ENCODE assay signal across 11 cellular contexts in genomic region chr22:42388130-42388797, GRCh38. TPM values are rescaled to one million over a fixed set of nuclear protein-coding genes. Genes with fewer than 3 reads are reported as not detected.
DNase-seq lines count a peak whose midpoint lies in the region; ATAC-seq, FAIRE-seq and TF ChIP-seq lines count a peak whose summit lies in the region.
"Had no signal": no experiment of that assay in that cellular context is flagged by ENCODE, and none has a peak within 500 bp of the region (broad histone marks: within the 10 kb centered on the region; RNA-seq: fewer than 3 reads in every experiment).

No MANE protein-coding gene starts in this region.

- H2AFZ ChIP-seq in PC-9, result no peak overlapping the region

- TF ChIP-seq POLR2A in GM12892 (IDR thresholded peaks at IDR 0.05; ENCODE audit: low read depth, low read length) (no peak), stomach (IDR thresholded peaks at IDR 0.05) (no peak)

- no peaks in the 10 kb centered on the region for H3K36me3 ChIP-seq in PC-9 (ENCODE audit: low read depth)
- H3K36me3 ChIP-seq in stomach, result peaks cover 0 to 7% (median 0%) of the 10 kb centered on the region in 4 donors

- H3K27me3 ChIP-seq in PC-9 (ENCODE audit: insufficient read depth, low read depth) (no peaks in the 10 kb centered on the region), stomach (no peaks in the 10 kb centered on the region)

- no peaks in the 10 kb centered on the region for H3K4me1 ChIP-seq in PC-9 (replicated peaks; ENCODE audit: insufficient read depth)
- no peaks in the 10 kb centered on the region for H3K4me1 ChIP-seq in stomach
- H3K4me1 ChIP-seq: Caco-2, heart right ventricle had no signal

- no peak overlapping the region for H3K27ac ChIP-seq in PC-9
- no peak overlapping the region for H3K27ac ChIP-seq in stomach
- H3K27ac ChIP-seq: heart right ventricle had no signal

- BruUV-seq in PC-9 (replicated peaks; lab: Mats Ljungman, UMichigan), result no TSS peak

- DNase-seq in DMS79 (lab: John Stamatoyannopoulos, UW), result peak; percentile 87
- peak; percentile 96 for DNase-seq in NCI-H1694 (lab: John Stamatoyannopoulos, UW)
- DNase-seq in PC-9, result peak; percentile 15 to 48
- DNase-seq in inferior parietal cortex (ENCODE audit: extremely low spot score), result peak; percentile 56
- no peak for DNase-seq in GM12892 (ENCODE audit: insufficient read length)
- DNase-seq in stomach, result no peak
- no peak for DNase-seq in kidney glomerular epithelial cell (lab: John Stamatoyannopoulos, UW)
- DNase-seq: activated CD4-positive, alpha-beta memory T cell treated with anti-CD3 and anti-CD28 coated beads, Interleukin-2, amount 10 ng/mL, durations not matched to agents 7 days and 5 days; Caco-2; heart right ventricle had no signal

- intact Hi-C loops in PC-9 (cut with micrococcal nuclease; ENCODE audit: unreplicated experiment), result no loop called here
- intact Hi-C loops in stomach (cut with DNase I; ENCODE audit: low total_unique reads), result no loop called here

- CTCF ChIA-PET in PC-9 (lab: Charles Lee), result no interaction called here

- H3K9me3 ChIP-seq in PC-9 (ENCODE audit: insufficient read depth, low read depth), result no peaks in the 10 kb centered on the region
- H3K9me3 ChIP-seq in stomach, result no peaks in the 10 kb centered on the region
- H3K9me3 ChIP-seq: Caco-2, heart right ventricle had no signal

- 69 to 78% (median 74%) methylated on average over 15 of the region's 15 CpGs for WGBS in stomach, 5 donors

- no peaks in the 10 kb centered on the region for H3F3A ChIP-seq in PC-9 (ENCODE audit: insufficient read depth, low read depth)

- no peak for FAIRE-seq in GM12892 (lab: Jason Lieb, UNC)

- H3K4me3 ChIP-seq in PC-9, result no peak overlapping the region
- H3K4me3 ChIP-seq in stomach, result no peak overlapping the region
- H3K4me3 ChIP-seq: heart right ventricle had no signal

- H3K79me2 ChIP-seq in PC-9 (ENCODE audit: low read depth), result no peaks in the 10 kb centered on the region

- no peaks in the 10 kb centered on the region for H4K20me1 ChIP-seq in PC-9 (ENCODE audit: insufficient read depth)

- H3K4me2 ChIP-seq in PC-9, result no peak overlapping the region

- POLR2A ChIA-PET in PC-9 (lab: Charles Lee; ENCODE audit: unreplicated experiment), result no interaction called here

- TF ChIP-seq CTCF in PC-9 (conservative IDR thresholded peaks at IDR 0.05), result no peak
- no peak for TF ChIP-seq CTCF in stomach (IDR thresholded peaks at IDR 0.05)

- no peak for ATAC-seq in GM21723 (IDR thresholded peaks at IDR 0.05; ENCODE audit: unreplicated experiment)

- no peaks in the 10 kb centered on the region for H3K9me2 ChIP-seq in PC-9 (ENCODE audit: insufficient read depth)

- TF ChIP-seq EP300 in stomach (IDR thresholded peaks at IDR 0.05), result no peak

RNA-seq across cellular contexts. Expression of gene NFAM1, which starts 43.9 kb away (rescaled TPM):
- total RNA-seq in PC-9 (2021) (not detected in 2 replicates), stomach (10 to 100 TPM in 1 of 5 donors, 1 to 10 TPM in 3, under 1 TPM in 1; 0.45 to 18.1 (median 2.8) TPM)
- polyA plus RNA-seq in GM12892 (2012; ENCODE audit: missing spikeins), result 0.32 TPM
- under 1 TPM; 0.15 to 0.56 (median 0.28) TPM for polyA plus RNA-seq in stomach
- total RNA-seq: Caco-2 had no signal

Comparison
In these comparisons a context has a peak if more than half of its experiments do, and no peak if none do; other contexts are left out.
1. DNase-seq: peak in DMS79 (single experiment), NCI-H1694 (single experiment), PC-9 (2 of 2) and inferior parietal cortex (single experiment); none in GM12892 (single experiment), stomach (single experiment) and kidney glomerular epithelial cell (single experiment).